In the genomic region with DNA sequence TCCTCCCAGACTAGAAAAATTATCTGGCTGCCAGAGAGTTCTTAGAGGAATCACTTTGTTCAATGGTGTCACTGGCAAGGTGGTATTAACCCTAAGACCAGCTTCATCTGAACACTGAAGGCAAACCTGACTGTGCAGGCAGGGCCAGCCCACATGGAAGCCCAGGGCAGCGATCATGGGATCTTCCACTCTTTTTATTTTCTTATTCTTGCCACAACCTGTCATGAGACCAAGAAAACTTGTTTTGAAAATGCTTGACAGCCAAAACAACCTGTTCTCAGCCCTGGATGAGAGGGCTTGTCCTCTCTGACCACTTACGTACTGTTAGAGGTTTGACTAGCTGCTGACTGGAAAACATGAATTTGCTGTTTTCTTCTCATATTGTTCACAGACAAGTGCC, we compare ENCODE assay signal across 24 cellular contexts.
DNase-seq lines count a peak whose midpoint lies in the region; ATAC-seq, FAIRE-seq and TF ChIP-seq lines count a peak whose summit lies in the region.
"Had no signal": no experiment of that assay in that cellular context is flagged by ENCODE, and none has a peak within 500 bp of the region (broad histone marks: within the 10 kb centered on the region; RNA-seq: fewer than 3 reads in every experiment).

No MANE protein-coding gene starts in this region.

- FAIRE-seq in bronchial epithelial cell (lab: Jason Lieb, UNC) = no peak
- FAIRE-seq: G401.6, H1 had no signal

- H3K27ac ChIP-seq in esophagus muscularis mucosa (replicated peaks in 1 of 4) (no peak overlapping the region), vagina (peak overlapping the region; percentile 64), foreskin keratinocyte (no peak overlapping the region)
- H3K27ac ChIP-seq: C4-2B, HL-60, SJSA1 had no signal

- TF ChIP-seq EP300 in esophagus muscularis mucosa (IDR thresholded peaks at IDR 0.05) = no peak

- H3K4me3 ChIP-seq in bronchial epithelial cell (ENCODE audit: low read depth, low read length) (no peak overlapping the region), esophagus muscularis mucosa (no peak overlapping the region), vagina (no peak overlapping the region)
- H3K4me3 ChIP-seq: SJSA1 had no signal

- intact Hi-C loops in esophagus muscularis mucosa (cut with DNase I) = no loop called here
- intact Hi-C loops in sciatic nerve (cut with DNase I) = no loop called here
- intact Hi-C loops in vagina (cut with DNase I) = no loop called here

- ATAC-seq in sciatic nerve = peak; percentile 76
- ATAC-seq in HG03159 (IDR thresholded peaks at IDR 0.05; ENCODE audit: unreplicated experiment) = no peak
- no peak for ATAC-seq in GM21360 (IDR thresholded peaks at IDR 0.05; ENCODE audit: unreplicated experiment)
- ATAC-seq in foreskin keratinocyte = no peak
- ATAC-seq: CD8-positive, alpha-beta T cell; PC-3 had no signal

- 94% methylated on average over 2 of the region's 2 CpGs for WGBS in esophagus muscularis mucosa

- TF ChIP-seq CTCF in bronchial epithelial cell (IDR thresholded peaks at IDR 0.05; ENCODE audit: insufficient read depth, low read length, severe bottlenecking) (no peak), esophagus muscularis mucosa (IDR thresholded peaks at IDR 0.05) (no peak), vagina (IDR thresholded peaks at IDR 0.05) (no peak), foreskin keratinocyte (conservative IDR thresholded peaks at IDR 0.05) (no peak)

- H3K36me3 ChIP-seq in bronchial epithelial cell (ENCODE audit: control insufficient read depth, insufficient read depth, low read length) = no peaks in the 10 kb centered on the region
- H3K36me3 ChIP-seq in esophagus muscularis mucosa = peaks cover 0 to 5% (median 2%) of the 10 kb centered on the region in 4 donors
- H3K36me3 ChIP-seq in vagina = no peaks in the 10 kb centered on the region
- H3K36me3 ChIP-seq: SJSA1 had no signal

- H3K27me3 ChIP-seq in bronchial epithelial cell (ENCODE audit: control insufficient read depth, insufficient read depth, low read length) = no peaks in the 10 kb centered on the region
- no peaks in the 10 kb centered on the region for H3K27me3 ChIP-seq in esophagus muscularis mucosa
- no peaks in the 10 kb centered on the region for H3K27me3 ChIP-seq in vagina
- no peaks in the 10 kb centered on the region for H3K27me3 ChIP-seq in foreskin keratinocyte
- H3K27me3 ChIP-seq: SJSA1 had no signal

- H3K4me1 ChIP-seq in esophagus muscularis mucosa = peaks cover 3 to 16% (median 11%) of the 10 kb centered on the region in 4 donors
- H3K4me1 ChIP-seq in vagina = peaks cover 40% of the 10 kb centered on the region
- H3K4me1 ChIP-seq in foreskin keratinocyte = peaks cover 4% of the 10 kb centered on the region

- TF ChIP-seq POLR2A in esophagus muscularis mucosa (IDR thresholded peaks at IDR 0.05; ENCODE audit: low read depth) (no peak), vagina (IDR thresholded peaks at IDR 0.05) (no peak)

- H3K9me3 ChIP-seq in esophagus muscularis mucosa (no peaks in the 10 kb centered on the region), vagina (no peaks in the 10 kb centered on the region)
- H3K9me3 ChIP-seq: Caco-2, SJSA1 had no signal

- peak; percentile 7 for DNase-seq in bronchial epithelial cell (ENCODE audit: low read depth)
- peak; percentile 5 for DNase-seq in esophagus muscularis mucosa (ENCODE audit: extremely low spot score)
- DNase-seq in sciatic nerve (ENCODE audit: low spot score) = no peak
- DNase-seq in vagina (ENCODE audit: extremely low spot score in 2 of 2) = peak in 1 of 2 donors; percentile 64
- DNase-seq in foreskin keratinocyte = no peak
- DNase-seq: Caco-2; CD8-positive, alpha-beta T cell; HCEC 1CT; NCI-H1048; NCI-H1417; NCI-H1694; NCI-H2029 treated with DMSO at 0.1 percent for 48 hours; NCI-H446 treated with DMSO at 0.1 percent for 48 hours; NCI-H526; NCI-H82; NK-92 treated with Interleukin-12 subunit alpha and Interleukin-12 subunit beta, amount 100 ng/mL, for 24 hours; PC-3 had no signal

Comparison
In these comparisons a context has a peak if more than half of its experiments do, and no peak if none do; other contexts are left out.
1. DNase-seq: peak in bronchial epithelial cell (single experiment) and esophagus muscularis mucosa (single experiment); none in sciatic nerve (single experiment) and foreskin keratinocyte (0 of 2).